14 cellular contexts compared by ENCODE assay signal in the genomic region with DNA sequence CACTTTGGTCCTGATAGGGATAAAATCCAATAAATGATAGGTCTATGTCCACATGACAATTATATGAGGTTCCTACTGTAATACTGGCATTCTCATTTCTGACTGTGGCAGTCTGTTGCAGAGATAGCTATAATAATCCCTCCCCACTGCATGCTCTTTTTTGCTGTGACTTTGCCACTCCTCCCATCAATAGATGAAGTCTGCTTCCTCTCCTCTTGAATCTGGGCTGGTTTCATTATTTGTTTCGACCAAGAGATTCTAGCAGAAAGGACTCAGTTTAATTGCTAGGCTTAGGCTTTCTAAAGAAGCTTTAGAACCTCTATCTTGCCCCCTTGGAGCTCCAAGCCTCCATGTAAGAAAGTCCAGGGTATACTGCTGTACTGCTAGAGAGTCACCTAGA. TPM values are rescaled to one million over a fixed set of nuclear protein-coding genes. Genes with fewer than 3 reads are reported as not detected.
DNase-seq lines count a peak whose midpoint lies in the region; ATAC-seq and TF ChIP-seq lines count a peak whose summit lies in the region.
"Had no signal": no experiment of that assay in that cellular context is flagged by ENCODE, and none has a peak within 500 bp of the region (broad histone marks: within the 10 kb centered on the region; RNA-seq: fewer than 3 reads in every experiment).

No MANE protein-coding gene starts in this region.

- no peaks in the 10 kb centered on the region for H3K79me2 ChIP-seq in smooth muscle cell (ENCODE audit: low read depth)

- H3K4me2 ChIP-seq in smooth muscle cell, result peak overlapping the region; percentile 53

- intact Hi-C loops in activated CD4-positive, alpha-beta T cell treated with anti-CD3 and anti-CD28 coated beads, Interleukin-2, amount 10 ng/mL, durations not matched to agents 24 days and 14 days (cut with micrococcal nuclease), result no loop called here

- no peaks in the 10 kb centered on the region for H3K9me3 Mint-ChIP-seq in activated CD4-positive, alpha-beta T cell treated with anti-CD3 and anti-CD28 coated beads, Interleukin-2, amount 10 ng/mL, durations not matched to agents 24 days and 14 days
- peaks cover 6% of the 10 kb centered on the region for H3K9me3 Mint-ChIP-seq in activated naive CD8-positive, alpha-beta T cell treated with anti-CD3 and anti-CD28 coated beads, Interleukin-2, amount 50 U/mL, for 24 hours

- peaks cover 52% of the 10 kb centered on the region for H3K4me1 Mint-ChIP-seq in activated CD4-positive, alpha-beta T cell treated with anti-CD3 and anti-CD28 coated beads, Interleukin-2, amount 10 ng/mL, durations not matched to agents 24 days and 14 days
- peaks cover 62% of the 10 kb centered on the region for H3K4me1 Mint-ChIP-seq in activated naive CD8-positive, alpha-beta T cell treated with anti-CD3 and anti-CD28 coated beads, Interleukin-2, amount 50 U/mL, for 24 hours

- no peaks in the 10 kb centered on the region for H3K9me3 ChIP-seq in smooth muscle cell (replicated peaks; ENCODE audit: low read depth)
- H3K9me3 ChIP-seq: suprapubic skin had no signal

- peak overlapping the region; percentile 82 for H3K27ac Mint-ChIP-seq in activated CD4-positive, alpha-beta T cell treated with anti-CD3 and anti-CD28 coated beads, Interleukin-2, amount 10 ng/mL, durations not matched to agents 24 days and 14 days
- peak overlapping the region; percentile 54 for H3K27ac Mint-ChIP-seq in activated naive CD8-positive, alpha-beta T cell treated with anti-CD3 and anti-CD28 coated beads, Interleukin-2, amount 50 U/mL, for 24 hours

- H4K20me1 ChIP-seq in smooth muscle cell (ENCODE audit: low read depth), result no peaks in the 10 kb centered on the region

- H3K9ac ChIP-seq in smooth muscle cell (ENCODE audit: low read depth), result peak overlapping the region; percentile 17

- H3K27me3 Mint-ChIP-seq in activated CD4-positive, alpha-beta T cell treated with anti-CD3 and anti-CD28 coated beads, Interleukin-2, amount 10 ng/mL, durations not matched to agents 24 days and 14 days, result no peaks in the 10 kb centered on the region
- no peaks in the 10 kb centered on the region for H3K27me3 Mint-ChIP-seq in activated naive CD8-positive, alpha-beta T cell treated with anti-CD3 and anti-CD28 coated beads, Interleukin-2, amount 50 U/mL, for 24 hours

- 75% methylated on average over 1 of the region's 1 CpG for WGBS in smooth muscle cell (ENCODE audit: low lambda C conversion rate)

- peak; percentile 46 for ATAC-seq in HG03280 (IDR thresholded peaks at IDR 0.05; ENCODE audit: unreplicated experiment)
- peak; percentile 3 for ATAC-seq in activated naive CD8-positive, alpha-beta T cell treated with anti-CD3 and anti-CD28 coated beads, Interleukin-2, amount 50 U/mL, for 24 hours

- no peak for TF ChIP-seq CTCF in smooth muscle cell (IDR thresholded peaks at IDR 0.05; ENCODE audit: borderline replicate concordance, insufficient read depth, poor library complexity, severe bottlenecking)

- peak overlapping the region; percentile 86 for H3K27ac ChIP-seq in smooth muscle cell (ENCODE audit: low read depth)
- H3K27ac ChIP-seq: suprapubic skin had no signal

- H3K4me3 ChIP-seq in smooth muscle cell (no peak overlapping the region), H7 (ENCODE audit: insufficient read depth, low read depth, low read length) (no peak overlapping the region)
- H3K4me3 ChIP-seq: heart right ventricle, lung, suprapubic skin had no signal

- no peak for DNase-seq in activated CD4-positive, alpha-beta T cell treated with anti-CD3 and anti-CD28 coated beads, Interleukin-2, amount 10 ng/mL, durations not matched to agents 24 days and 14 days
- no peak for DNase-seq in activated CD4-positive, alpha-beta T cell treated with anti-CD3 and anti-CD28 coated beads for 4 hours
- no peak for DNase-seq in activated naive CD8-positive, alpha-beta T cell treated with anti-CD3 and anti-CD28 coated beads, Interleukin-2, amount 50 U/mL, for 24 hours
- DNase-seq in smooth muscle cell (lab: John Stamatoyannopoulos, UW; ENCODE audit: unreplicated experiment) (no peak), H7 (no peak), cerebellum (ENCODE audit: low spot score) (no peak), T-helper 9 cell (no peak)
- DNase-seq: anterior cingulate cortex; heart right ventricle; NCI-H524; stimulated activated CD4-positive, alpha-beta T cell treated with anti-CD3 and anti-CD28 coated beads, Interleukin-2, amount 100 ng/mL, for 48 hours had no signal

- H3F3A ChIP-seq in smooth muscle cell (ENCODE audit: low read depth), result peaks cover 17% of the 10 kb centered on the region

- H3K4me1 ChIP-seq in smooth muscle cell (ENCODE audit: low read depth), result peaks cover 40% of the 10 kb centered on the region

- H3K4me3 Mint-ChIP-seq in activated CD4-positive, alpha-beta T cell treated with anti-CD3 and anti-CD28 coated beads, Interleukin-2, amount 10 ng/mL, durations not matched to agents 24 days and 14 days, result peak overlapping the region; percentile 64
- H3K4me3 Mint-ChIP-seq in activated naive CD8-positive, alpha-beta T cell treated with anti-CD3 and anti-CD28 coated beads, Interleukin-2, amount 50 U/mL, for 24 hours, result peak overlapping the region; percentile 43

- no peaks in the 10 kb centered on the region for H3K36me3 Mint-ChIP-seq in activated CD4-positive, alpha-beta T cell treated with anti-CD3 and anti-CD28 coated beads, Interleukin-2, amount 10 ng/mL, durations not matched to agents 24 days and 14 days (ENCODE audit: low read depth)
- peaks cover 2% of the 10 kb centered on the region for H3K36me3 Mint-ChIP-seq in activated naive CD8-positive, alpha-beta T cell treated with anti-CD3 and anti-CD28 coated beads, Interleukin-2, amount 50 U/mL, for 24 hours (ENCODE audit: low read depth)

- H3K27me3 ChIP-seq in smooth muscle cell (ENCODE audit: low read depth) (no peaks in the 10 kb centered on the region), H7 (ENCODE audit: control insufficient read depth, insufficient read depth, low read length) (no peaks in the 10 kb centered on the region)
- H3K27me3 ChIP-seq: heart right ventricle, suprapubic skin had no signal

- no peak overlapping the region for H2AFZ ChIP-seq in smooth muscle cell (ENCODE audit: low read depth)

- H3K36me3 ChIP-seq in smooth muscle cell (ENCODE audit: low read depth), result no peaks in the 10 kb centered on the region
- no peaks in the 10 kb centered on the region for H3K36me3 ChIP-seq in H7 (replicated peaks; ENCODE audit: control insufficient read depth, insufficient read depth, low read length)
- H3K36me3 ChIP-seq: heart right ventricle, suprapubic skin had no signal

RNA-seq across cellular contexts. Expression of a gene that starts 23.3 kb away (rescaled TPM):
- 106 and 107 TPM in 2 replicates for total RNA-seq in activated CD4-positive, alpha-beta T cell treated with anti-CD3 and anti-CD28 coated beads, Interleukin-2, amount 10 ng/mL, durations not matched to agents 24 days and 14 days
- 41.1 and 67.6 TPM in 2 replicates for total RNA-seq in smooth muscle cell
- 19.0 and 23.8 TPM in 2 replicates for polyA plus RNA-seq in smooth muscle cell
- 48.9 and 63.5 TPM in 2 replicates for total RNA-seq in H7 (2014; rRNA removed; shearing (Covaris generic))
- total RNA-seq in cerebellum, result 99.1 TPM
